In genomic region chr7:107035446-107035845, GRCh38 we compare ENCODE assay signal across 1 cellular context.
A peak's percentile ranks its signal among the peaks of the same experiment; 100 is the strongest.
TF ChIP-seq lines count a peak whose summit lies in the region.

No MANE protein-coding gene starts in this region.

TF ChIP-seq in K562, 482 proteins besides CTCF, POLR2A, EP300 and RAD21 (continued from another document and continues in another):
- TF ChIP-seq MBD1 (CRISPR knock-in tag; IDR thresholded peaks at IDR 0.05) (no peak), ZNF124 (CRISPR knock-in tag; IDR thresholded peaks at IDR 0.05) (no peak), MCM3 (IDR thresholded peaks at IDR 0.05) (no peak), RBM22 (IDR thresholded peaks at IDR 0.05; ENCODE audit: low read depth, low read length, poor library complexity, severe bottlenecking) (no peak), ZNF551 (CRISPR knock-in tag; IDR thresholded peaks at IDR 0.05) (no peak), CREM (IDR thresholded peaks at IDR 0.05; ENCODE audit: low read depth) (peak; percentile 81), SMAD3 (CRISPR knock-in tag; conservative IDR thresholded peaks at IDR 0.05) (0 out of 2 replicates have a peak, but pooled peaks have one; percentile 46), FOXM1 (IDR thresholded peaks at IDR 0.05; ENCODE audit: low read depth) (peak; percentile 59; the same call in 1 of the 2 replicates), FOXM1 (CRISPR knock-in tag; IDR thresholded peaks at IDR 0.05; ENCODE audit: low read depth) (no peak), ZNF778 (CRISPR knock-in tag; IDR thresholded peaks at IDR 0.05) (no peak), FOXK2 (conservative IDR thresholded peaks at IDR 0.05 in 1 of 2, IDR thresholded peaks at IDR 0.05 in 1 of 2; ENCODE audit: low read depth in 2 of 2) (peak in 1 of 2 experiments; percentile 54; a peak in 2 of 4 replicates), ZC3H11A (IDR thresholded peaks at IDR 0.05; ENCODE audit: low read depth, low read length) (no peak), SP2 (IDR thresholded peaks at IDR 0.05; ENCODE audit: extremely low read depth, low read depth, low read length, poor library complexity, severe bottlenecking) (no peak), KDM2B (CRISPR knock-in tag; IDR thresholded peaks at IDR 0.05) (no peak), SP1 (CRISPR knock-in tag; IDR thresholded peaks at IDR 0.05) (no peak), ZNF780A (CRISPR knock-in tag; IDR thresholded peaks at IDR 0.05) (no peak), SREBF1 (IDR thresholded peaks at IDR 0.05; ENCODE audit: borderline replicate concordance, low read depth, low read length) (no peak), KAT2B (IDR thresholded peaks at IDR 0.05; ENCODE audit: low read depth, low read length) (no peak), CTBP1 (IDR thresholded peaks at IDR 0.05; ENCODE audit: borderline replicate concordance) (peak; percentile 99), ZBTB2 (IDR thresholded peaks at IDR 0.05) (peak; percentile 64; the same call in 1 of the 2 replicates), C11orf30 (IDR thresholded peaks at IDR 0.05; ENCODE audit: low read depth) (peak; percentile 42), NCOA6 (IDR thresholded peaks at IDR 0.05) (no peak), PCBP1 (IDR thresholded peaks at IDR 0.05; ENCODE audit: low read depth, low read length, poor library complexity, severe bottlenecking) (no peak), LCOR (CRISPR knock-in tag; IDR thresholded peaks at IDR 0.05) (no peak), MYBL2 (IDR thresholded peaks at IDR 0.05; ENCODE audit: low read depth) (no peak), MYBL2 (CRISPR knock-in tag; IDR thresholded peaks at IDR 0.05; ENCODE audit: borderline replicate concordance) (no peak), HMG20A (CRISPR knock-in tag; conservative IDR thresholded peaks at IDR 0.05) (no peak), HINFP (tag; conservative IDR thresholded peaks at IDR 0.05; ENCODE audit: low read depth) (no peak), PYGO2 (tag; IDR thresholded peaks at IDR 0.05) (no peak), ESRRB (CRISPR knock-in tag; IDR thresholded peaks at IDR 0.05; ENCODE audit: borderline replicate concordance) (no peak), CBX2 (IDR thresholded peaks at IDR 0.05; ENCODE audit: insufficient read depth, low read length, poor library complexity, severe bottlenecking) (no peak), BACH1 (tag; IDR thresholded peaks at IDR 0.05) (no peak), ZNF174 (CRISPR knock-in tag; IDR thresholded peaks at IDR 0.05) (0 out of 2 replicates have a peak, but pooled peaks have one; percentile 64), RBM14 (IDR thresholded peaks at IDR 0.05; ENCODE audit: borderline replicate concordance, insufficient read depth, low read depth, low read length) (no peak), FOXP1 (CRISPR knock-in tag; IDR thresholded peaks at IDR 0.05) (no peak), ZNF121 (CRISPR knock-in tag; conservative IDR thresholded peaks at IDR 0.05) (no peak), ZNF695 (CRISPR knock-in tag; IDR thresholded peaks at IDR 0.05) (no peak), ZBTB8A (IDR thresholded peaks at IDR 0.05; ENCODE audit: partially characterized antibody) (no peak)
- TF ChIP-seq, protein P1, sequence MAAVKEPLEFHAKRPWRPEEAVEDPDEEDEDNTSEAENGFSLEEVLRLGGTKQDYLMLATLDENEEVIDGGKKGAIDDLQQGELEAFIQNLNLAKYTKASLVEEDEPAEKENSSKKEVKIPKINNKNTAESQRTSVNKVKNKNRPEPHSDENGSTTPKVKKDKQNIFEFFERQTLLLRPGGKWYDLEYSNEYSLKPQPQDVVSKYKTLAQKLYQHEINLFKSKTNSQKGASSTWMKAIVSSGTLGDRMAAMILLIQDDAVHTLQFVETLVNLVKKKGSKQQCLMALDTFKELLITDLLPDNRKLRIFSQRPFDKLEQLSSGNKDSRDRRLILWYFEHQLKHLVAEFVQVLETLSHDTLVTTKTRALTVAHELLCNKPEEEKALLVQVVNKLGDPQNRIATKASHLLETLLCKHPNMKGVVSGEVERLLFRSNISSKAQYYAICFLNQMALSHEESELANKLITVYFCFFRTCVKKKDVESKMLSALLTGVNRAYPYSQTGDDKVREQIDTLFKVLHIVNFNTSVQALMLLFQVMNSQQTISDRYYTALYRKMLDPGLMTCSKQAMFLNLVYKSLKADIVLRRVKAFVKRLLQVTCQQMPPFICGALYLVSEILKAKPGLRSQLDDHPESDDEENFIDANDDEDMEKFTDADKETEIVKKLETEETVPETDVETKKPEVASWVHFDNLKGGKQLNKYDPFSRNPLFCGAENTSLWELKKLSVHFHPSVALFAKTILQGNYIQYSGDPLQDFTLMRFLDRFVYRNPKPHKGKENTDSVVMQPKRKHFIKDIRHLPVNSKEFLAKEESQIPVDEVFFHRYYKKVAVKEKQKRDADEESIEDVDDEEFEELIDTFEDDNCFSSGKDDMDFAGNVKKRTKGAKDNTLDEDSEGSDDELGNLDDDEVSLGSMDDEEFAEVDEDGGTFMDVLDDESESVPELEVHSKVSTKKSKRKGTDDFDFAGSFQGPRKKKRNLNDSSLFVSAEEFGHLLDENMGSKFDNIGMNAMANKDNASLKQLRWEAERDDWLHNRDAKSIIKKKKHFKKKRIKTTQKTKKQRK (IDR thresholded peaks at IDR 0.05; ENCODE audit: borderline replicate concordance, low read depth, low read length) = no peak
- TF ChIP-seq, protein P2, sequence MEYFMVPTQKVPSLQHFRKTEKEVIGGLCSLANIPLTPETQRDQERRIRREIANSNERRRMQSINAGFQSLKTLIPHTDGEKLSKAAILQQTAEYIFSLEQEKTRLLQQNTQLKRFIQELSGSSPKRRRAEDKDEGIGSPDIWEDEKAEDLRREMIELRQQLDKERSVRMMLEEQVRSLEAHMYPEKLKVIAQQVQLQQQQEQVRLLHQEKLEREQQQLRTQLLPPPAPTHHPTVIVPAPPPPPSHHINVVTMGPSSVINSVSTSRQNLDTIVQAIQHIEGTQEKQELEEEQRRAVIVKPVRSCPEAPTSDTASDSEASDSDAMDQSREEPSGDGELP (CRISPR knock-in tag; IDR thresholded peaks at IDR 0.05; ENCODE audit: borderline replicate concordance) = no peak
- TF ChIP-seq, protein P3, sequence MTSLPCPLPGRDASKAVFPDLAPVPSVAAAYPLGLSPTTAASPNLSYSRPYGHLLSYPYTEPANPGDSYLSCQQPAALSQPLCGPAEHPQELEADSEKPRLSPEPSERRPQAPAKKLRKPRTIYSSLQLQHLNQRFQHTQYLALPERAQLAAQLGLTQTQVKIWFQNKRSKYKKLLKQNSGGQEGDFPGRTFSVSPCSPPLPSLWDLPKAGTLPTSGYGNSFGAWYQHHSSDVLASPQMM (CRISPR knock-in tag; IDR thresholded peaks at IDR 0.05) = no peak
- TF ChIP-seq, protein P4, sequence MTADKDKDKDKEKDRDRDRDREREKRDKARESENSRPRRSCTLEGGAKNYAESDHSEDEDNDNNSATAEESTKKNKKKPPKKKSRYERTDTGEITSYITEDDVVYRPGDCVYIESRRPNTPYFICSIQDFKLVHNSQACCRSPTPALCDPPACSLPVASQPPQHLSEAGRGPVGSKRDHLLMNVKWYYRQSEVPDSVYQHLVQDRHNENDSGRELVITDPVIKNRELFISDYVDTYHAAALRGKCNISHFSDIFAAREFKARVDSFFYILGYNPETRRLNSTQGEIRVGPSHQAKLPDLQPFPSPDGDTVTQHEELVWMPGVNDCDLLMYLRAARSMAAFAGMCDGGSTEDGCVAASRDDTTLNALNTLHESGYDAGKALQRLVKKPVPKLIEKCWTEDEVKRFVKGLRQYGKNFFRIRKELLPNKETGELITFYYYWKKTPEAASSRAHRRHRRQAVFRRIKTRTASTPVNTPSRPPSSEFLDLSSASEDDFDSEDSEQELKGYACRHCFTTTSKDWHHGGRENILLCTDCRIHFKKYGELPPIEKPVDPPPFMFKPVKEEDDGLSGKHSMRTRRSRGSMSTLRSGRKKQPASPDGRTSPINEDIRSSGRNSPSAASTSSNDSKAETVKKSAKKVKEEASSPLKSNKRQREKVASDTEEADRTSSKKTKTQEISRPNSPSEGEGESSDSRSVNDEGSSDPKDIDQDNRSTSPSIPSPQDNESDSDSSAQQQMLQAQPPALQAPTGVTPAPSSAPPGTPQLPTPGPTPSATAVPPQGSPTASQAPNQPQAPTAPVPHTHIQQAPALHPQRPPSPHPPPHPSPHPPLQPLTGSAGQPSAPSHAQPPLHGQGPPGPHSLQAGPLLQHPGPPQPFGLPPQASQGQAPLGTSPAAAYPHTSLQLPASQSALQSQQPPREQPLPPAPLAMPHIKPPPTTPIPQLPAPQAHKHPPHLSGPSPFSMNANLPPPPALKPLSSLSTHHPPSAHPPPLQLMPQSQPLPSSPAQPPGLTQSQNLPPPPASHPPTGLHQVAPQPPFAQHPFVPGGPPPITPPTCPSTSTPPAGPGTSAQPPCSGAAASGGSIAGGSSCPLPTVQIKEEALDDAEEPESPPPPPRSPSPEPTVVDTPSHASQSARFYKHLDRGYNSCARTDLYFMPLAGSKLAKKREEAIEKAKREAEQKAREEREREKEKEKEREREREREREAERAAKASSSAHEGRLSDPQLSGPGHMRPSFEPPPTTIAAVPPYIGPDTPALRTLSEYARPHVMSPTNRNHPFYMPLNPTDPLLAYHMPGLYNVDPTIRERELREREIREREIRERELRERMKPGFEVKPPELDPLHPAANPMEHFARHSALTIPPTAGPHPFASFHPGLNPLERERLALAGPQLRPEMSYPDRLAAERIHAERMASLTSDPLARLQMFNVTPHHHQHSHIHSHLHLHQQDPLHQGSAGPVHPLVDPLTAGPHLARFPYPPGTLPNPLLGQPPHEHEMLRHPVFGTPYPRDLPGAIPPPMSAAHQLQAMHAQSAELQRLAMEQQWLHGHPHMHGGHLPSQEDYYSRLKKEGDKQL (CRISPR knock-in tag; IDR thresholded peaks at IDR 0.05; ENCODE audit: borderline replicate concordance) = no peak
- TF ChIP-seq, protein P5, sequence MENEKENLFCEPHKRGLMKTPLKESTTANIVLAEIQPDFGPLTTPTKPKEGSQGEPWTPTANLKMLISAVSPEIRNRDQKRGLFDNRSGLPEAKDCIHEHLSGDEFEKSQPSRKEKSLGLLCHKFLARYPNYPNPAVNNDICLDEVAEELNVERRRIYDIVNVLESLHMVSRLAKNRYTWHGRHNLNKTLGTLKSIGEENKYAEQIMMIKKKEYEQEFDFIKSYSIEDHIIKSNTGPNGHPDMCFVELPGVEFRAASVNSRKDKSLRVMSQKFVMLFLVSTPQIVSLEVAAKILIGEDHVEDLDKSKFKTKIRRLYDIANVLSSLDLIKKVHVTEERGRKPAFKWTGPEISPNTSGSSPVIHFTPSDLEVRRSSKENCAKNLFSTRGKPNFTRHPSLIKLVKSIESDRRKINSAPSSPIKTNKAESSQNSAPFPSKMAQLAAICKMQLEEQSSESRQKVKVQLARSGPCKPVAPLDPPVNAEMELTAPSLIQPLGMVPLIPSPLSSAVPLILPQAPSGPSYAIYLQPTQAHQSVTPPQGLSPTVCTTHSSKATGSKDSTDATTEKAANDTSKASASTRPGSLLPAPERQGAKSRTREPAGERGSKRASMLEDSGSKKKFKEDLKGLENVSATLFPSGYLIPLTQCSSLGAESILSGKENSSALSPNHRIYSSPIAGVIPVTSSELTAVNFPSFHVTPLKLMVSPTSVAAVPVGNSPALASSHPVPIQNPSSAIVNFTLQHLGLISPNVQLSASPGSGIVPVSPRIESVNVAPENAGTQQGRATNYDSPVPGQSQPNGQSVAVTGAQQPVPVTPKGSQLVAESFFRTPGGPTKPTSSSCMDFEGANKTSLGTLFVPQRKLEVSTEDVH (IDR thresholded peaks at IDR 0.05; ENCODE audit: low read depth, partially characterized antibody) = peak; percentile 59
- TF ChIP-seq, protein P6, sequence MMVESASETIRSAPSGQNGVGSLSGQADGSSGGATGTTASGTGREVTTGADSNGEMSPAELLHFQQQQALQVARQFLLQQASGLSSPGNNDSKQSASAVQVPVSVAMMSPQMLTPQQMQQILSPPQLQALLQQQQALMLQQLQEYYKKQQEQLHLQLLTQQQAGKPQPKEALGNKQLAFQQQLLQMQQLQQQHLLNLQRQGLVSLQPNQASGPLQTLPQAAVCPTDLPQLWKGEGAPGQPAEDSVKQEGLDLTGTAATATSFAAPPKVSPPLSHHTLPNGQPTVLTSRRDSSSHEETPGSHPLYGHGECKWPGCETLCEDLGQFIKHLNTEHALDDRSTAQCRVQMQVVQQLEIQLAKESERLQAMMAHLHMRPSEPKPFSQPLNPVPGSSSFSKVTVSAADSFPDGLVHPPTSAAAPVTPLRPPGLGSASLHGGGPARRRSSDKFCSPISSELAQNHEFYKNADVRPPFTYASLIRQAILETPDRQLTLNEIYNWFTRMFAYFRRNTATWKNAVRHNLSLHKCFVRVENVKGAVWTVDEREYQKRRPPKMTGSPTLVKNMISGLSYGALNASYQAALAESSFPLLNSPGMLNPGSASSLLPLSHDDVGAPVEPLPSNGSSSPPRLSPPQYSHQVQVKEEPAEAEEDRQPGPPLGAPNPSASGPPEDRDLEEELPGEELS (CRISPR knock-in tag; IDR thresholded peaks at IDR 0.05; ENCODE audit: borderline replicate concordance) = no peak
